ENCODE assay signal across 8 cellular contexts in the genomic region with DNA sequence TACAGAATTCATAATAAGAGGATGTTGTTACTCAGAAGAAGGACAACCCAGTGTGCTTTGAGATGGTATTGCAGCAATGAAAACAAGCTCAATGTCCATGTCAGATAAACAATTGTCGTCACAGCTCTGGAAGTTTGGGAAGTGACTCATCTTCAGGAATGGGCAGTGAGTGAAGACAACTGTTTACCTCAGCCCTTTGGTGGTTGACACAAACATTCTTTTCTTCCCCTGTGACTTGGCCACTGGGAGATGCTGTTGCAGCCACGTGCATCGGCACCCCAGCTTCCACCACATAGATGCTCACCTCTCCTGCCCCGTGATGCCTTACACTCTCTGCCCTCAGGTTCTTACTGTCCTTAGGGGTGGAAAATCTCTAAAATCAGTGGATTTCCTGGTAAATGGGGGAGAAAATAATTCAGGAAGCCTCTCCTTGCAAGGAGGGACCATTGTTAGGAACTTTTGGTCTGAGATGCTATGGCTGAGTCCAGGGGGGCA.
DNase-seq lines count a peak whose midpoint lies in the region; ATAC-seq, FAIRE-seq and TF ChIP-seq lines count a peak whose summit lies in the region.

No MANE protein-coding gene starts in this region.

- TF ChIP-seq CTCF in colonic mucosa (IDR thresholded peaks at IDR 0.05) (no peak), left lung (IDR thresholded peaks at IDR 0.05) (peak in 1 of 2 donors; percentile 22), tibial artery (IDR thresholded peaks at IDR 0.05) (peak in 1 of 2 experiments; percentile 44), D721Med (IDR thresholded peaks at IDR 0.05; ENCODE audit: insufficient read depth, missing control alignments) (no peak)

- DNase-seq in HuH-7.5 (ENCODE audit: low spot score) (peak; percentile 35), colonic mucosa (no peak), left lung (no peak), tibial artery (peak; percentile 87 to 89), D721Med (ENCODE audit: insufficient read length, low spot score) (no peak), NCI-H2171 treated with DMSO at 0.1 percent for 48 hours (lab: John Stamatoyannopoulos, UW) (no peak)
- DNase-seq in activated CD4-positive, alpha-beta T cell treated with anti-CD3 and anti-CD28 coated beads for 4 hours: no peak
- no peak for DNase-seq in activated CD4-positive, alpha-beta T cell treated with anti-CD3 and anti-CD28 coated beads, Interleukin-2, amount 50 U/mL, for 4 hours

- no peak overlapping the region for H3K9ac ChIP-seq in colonic mucosa (ENCODE audit: low read depth in 2 of 2, low read length in 2 of 2)

- H3K27me3 ChIP-seq in colonic mucosa (no peaks in the 10 kb centered on the region), left lung (no peaks in the 10 kb centered on the region), tibial artery (no peaks in the 10 kb centered on the region)

- FAIRE-seq in D721Med (lab: Jason Lieb, UNC): no peak

- peak overlapping the region; percentile 48 for H3K27ac ChIP-seq in colonic mucosa
- peak overlapping the region; percentile 61 to 74 for H3K27ac ChIP-seq in left lung
- peak overlapping the region; percentile 60 to 81 for H3K27ac ChIP-seq in tibial artery

- H3K9me3 ChIP-seq in colonic mucosa (no peaks in the 10 kb centered on the region), left lung (no peaks in the 10 kb centered on the region), tibial artery (no peaks in the 10 kb centered on the region)

- H3K4me1 ChIP-seq in colonic mucosa (no peaks in the 10 kb centered on the region), left lung (peaks cover 0 to 20% of the 10 kb centered on the region in 2 donors), tibial artery (peaks cover 0 to 74% (median 50%) of the 10 kb centered on the region in 4 donors)

- ATAC-seq in left lung: peak; percentile 64

- H3K4me3 ChIP-seq in colonic mucosa (no peak overlapping the region), left lung (no peak overlapping the region), tibial artery (no peak overlapping the region)

- intact Hi-C loops in colonic mucosa (cut with DNase I) (no loop called here), left lung (cut with DNase I) (no loop called here), tibial artery (cut with DNase I; ENCODE audit: low total_unique reads) (loop anchor here (10.0 kb wide), 1 partner anchor 74 kb away; no protein-coding TSS in a partner anchor)

- H3K36me3 ChIP-seq in colonic mucosa: no peaks in the 10 kb centered on the region
- no peaks in the 10 kb centered on the region for H3K36me3 ChIP-seq in left lung
- H3K36me3 ChIP-seq in tibial artery: no peaks in the 10 kb centered on the region

Comparison
In these comparisons a context has a peak if more than half of its experiments do, and no peak if none do; other contexts are left out.
1. DNase-seq: peak in HuH-7.5 (single experiment) and tibial artery (2 of 2); none in colonic mucosa (single experiment), left lung (0 of 2), activated CD4-positive, alpha-beta T cell treated with anti-CD3 and anti-CD28 coated beads for 4 hours (0 of 2), activated CD4-positive, alpha-beta T cell treated with anti-CD3 and anti-CD28 coated beads, Interleukin-2, amount 50 U/mL, for 4 hours (0 of 2), D721Med (single experiment) and NCI-H2171 treated with DMSO at 0.1 percent for 48 hours (single experiment).
2. Peak in every context shown above with its lines, with median percentiles within 50 percentile points of each other: H3K27ac ChIP-seq.